ENCODE assay signal across 12 cellular contexts in the genomic region with DNA sequence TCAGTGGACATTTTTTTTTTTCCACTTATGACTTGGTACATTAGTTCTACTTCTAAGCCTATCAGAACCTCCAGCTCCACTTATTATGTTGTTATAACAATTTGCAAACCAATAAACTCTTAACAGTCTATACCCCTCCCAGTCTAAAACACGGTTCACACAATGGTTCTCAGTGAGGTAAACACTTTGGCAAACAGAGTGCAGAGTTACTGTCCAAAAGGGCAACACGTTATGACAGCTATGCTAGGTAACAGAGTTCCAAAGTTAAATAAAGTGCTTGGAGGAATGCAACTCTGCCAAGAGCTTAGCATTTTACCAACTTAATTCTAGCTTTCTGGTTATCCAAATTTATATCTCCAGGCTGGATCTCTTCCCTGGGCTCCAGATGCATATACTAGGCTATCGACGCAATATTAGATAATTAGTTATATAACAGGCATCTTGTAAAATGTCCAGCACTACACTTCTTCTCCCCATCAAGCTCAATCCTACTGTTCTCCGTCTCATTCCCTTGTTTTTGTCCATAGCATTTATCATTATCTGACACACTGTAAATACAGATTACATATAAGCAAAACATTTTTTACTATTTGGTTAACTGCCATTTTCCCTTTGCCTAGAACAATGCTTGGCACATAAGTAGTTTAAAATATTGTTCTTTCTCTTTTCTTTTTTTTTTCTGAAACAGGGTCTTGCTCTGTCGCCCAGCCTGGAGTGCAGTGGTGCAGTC. TPM values are rescaled to one million over a fixed set of nuclear protein-coding genes. Genes with fewer than 3 reads are reported as not detected.
DNase-seq lines count a peak whose midpoint lies in the region; ATAC-seq, FAIRE-seq and TF ChIP-seq lines count a peak whose summit lies in the region.
"Had no signal": no experiment of that assay in that cellular context is flagged by ENCODE, and none has a peak within 500 bp of the region (broad histone marks: within the 10 kb centered on the region; RNA-seq: fewer than 3 reads in every experiment).

No MANE protein-coding gene starts in this region.

- H3K4me3 ChIP-seq in GM12878 (peak overlapping the region; percentile 46; the same call in 1 of the 2 replicates), muscle layer of duodenum (ENCODE audit: low read depth in 1 of 2, low read length in 2 of 2) (no peak overlapping the region), lower lobe of right lung (no peak overlapping the region)
- H3K4me3 ChIP-seq: SK-N-MC had no signal

- peaks cover 5% of the 10 kb centered on the region for H4K20me1 ChIP-seq in GM12878 (ENCODE audit: control insufficient read depth, insufficient read depth)

- peaks cover 98% of the 10 kb centered on the region for H3K79me2 ChIP-seq in GM12878 (ENCODE audit: control insufficient read depth, insufficient read depth, low read length)

- SMC1A ChIA-PET in GM12878 (lab: Charles Lee; ENCODE audit: uncharacterized antibody, unreplicated experiment): interaction anchor here (1.0 to 28.7 kb wide), 18 partner anchors 10 to 143 kb away, joined by 3 to 763 read pairs (median 6); no protein-coding TSS in a partner anchor

- in situ Hi-C loops in GM12878 (cut with MboI): loop anchor here (25.0 kb wide), 1 partner anchor 1684 kb away; no protein-coding TSS in a partner anchor

- H3K9me3 ChIP-seq in GM12878 (replicated peaks; ENCODE audit: control insufficient read depth, insufficient read depth, low read length) (no peaks in the 10 kb centered on the region), muscle layer of duodenum (ENCODE audit: control insufficient read depth in 1 of 2, low read length in 2 of 2) (no peaks in the 10 kb centered on the region), lower lobe of right lung (no peaks in the 10 kb centered on the region)

- peaks cover 15 to 17% of the 10 kb centered on the region in 2 donors for H3K36me3 Mint-ChIP-seq in CD14-positive monocyte

- DNase-seq in CD14-positive monocyte (ENCODE audit: low spot score): no peak
- DNase-seq in GM12891 (ENCODE audit: insufficient read length, low spot score): no peak
- DNase-seq in GM12878 (ENCODE audit: low read depth, low spot score): no peak
- no peak for DNase-seq in lower lobe of right lung
- DNase-seq in amniotic stem cell (lab: John Stamatoyannopoulos, UW): no peak
- DNase-seq in NCI-H345 (lab: John Stamatoyannopoulos, UW): no peak
- no peak for DNase-seq in stimulated activated CD4-positive, alpha-beta T cell treated with anti-CD3 and anti-CD28 coated beads, Interleukin-2, amount 100 ng/mL, for 48 hours
- DNase-seq: anterior cingulate cortex, glutamatergic neuron, NCI-H2107 had no signal

- peak; percentile 17; the same call in 1 of the 2 replicates for TF ChIP-seq POLR2A in GM12891 (IDR thresholded peaks at IDR 0.05; ENCODE audit: low read depth, low read length)
- peak; percentile 22; the same call in 1 of the 2 replicates for TF ChIP-seq POLR2A in GM12878 (IDR thresholded peaks at IDR 0.05; ENCODE audit: low read depth, low read length)

- POLR2A ChIA-PET in GM12878 (lab: Charles Lee): interaction anchor here (0.6 to 14.0 kb wide), 10 partner anchors 8 to 143 kb away, joined by 4 to 220 read pairs (median 7); a partner anchor contains a TSS

- 28% methylated on average over 6 of the region's 6 CpGs for WGBS in GM12878 (ENCODE audit: insufficient coverage, insufficient replicate concordance, low lambda C conversion rate, missing lambda C conversion rate)

- TF ChIP-seq RAD21 in GM12878 (IDR thresholded peaks at IDR 0.05; ENCODE audit: insufficient read depth, low read depth, low read length): no peak

- no peak overlapping the region for H2AFZ ChIP-seq in GM12878 (ENCODE audit: control insufficient read depth, low read depth, low read length)

- no peak for TF ChIP-seq CTCF in CD14-positive monocyte (IDR thresholded peaks at IDR 0.05)
- no peak for TF ChIP-seq CTCF in GM12878 (IDR thresholded peaks at IDR 0.05 in 2 of 3, conservative IDR thresholded peaks at IDR 0.05 in 1 of 3; ENCODE audit: control insufficient read depth in 2 of 3, extremely low read depth in 1 of 3, insufficient read depth in 1 of 3, low read depth in 3 of 3, low read length in 3 of 3)
- no peak for TF ChIP-seq CTCF in lower lobe of right lung (IDR thresholded peaks at IDR 0.05)

- H3K4me3 Mint-ChIP-seq in CD14-positive monocyte: no peak overlapping the region

- H3K4me2 ChIP-seq in GM12878 (ENCODE audit: control insufficient read depth, insufficient read depth): peak overlapping the region; percentile 91

- H3K9ac ChIP-seq in GM12878 (ENCODE audit: control insufficient read depth, insufficient read depth, low read length): peak overlapping the region; percentile 77

- H3K4me1 ChIP-seq in GM12878 (ENCODE audit: control insufficient read depth, insufficient read depth, low read length): peaks cover 88% of the 10 kb centered on the region
- peaks cover 8 to 54% of the 10 kb centered on the region in 2 donors for H3K4me1 ChIP-seq in muscle layer of duodenum (ENCODE audit: control insufficient read depth in 1 of 2, insufficient read depth in 2 of 2, low read length in 2 of 2)
- H3K4me1 ChIP-seq in lower lobe of right lung: peaks cover 38% of the 10 kb centered on the region

- no TSS peak for BruUV-seq in GM12878 (replicated peaks; lab: Mats Ljungman, UMichigan)

- H3K9me3 Mint-ChIP-seq in CD14-positive monocyte: peaks cover 0 to 6% (median 4%) of the 10 kb centered on the region in 7 donors

- intact Hi-C loops in CD14-positive monocyte (cut with micrococcal nuclease): no loop called here
- intact Hi-C loops in GM12878 (cut with micrococcal nuclease; ENCODE audit: unreplicated experiment): no loop called here
- intact Hi-C loops in lower lobe of right lung (cut with DNase I): no loop called here

- peaks cover 0 to 1% (median 0%) of the 10 kb centered on the region in 3 donors for H3K27me3 Mint-ChIP-seq in CD14-positive monocyte (ENCODE audit: low read depth in 3 of 3)

- no peak for TF ChIP-seq EP300 in GM12878 (IDR thresholded peaks at IDR 0.05; ENCODE audit: borderline replicate concordance in 1 of 2, control insufficient read depth in 1 of 2, low read depth in 2 of 2, low read length in 2 of 2)

- H3K27me3 ChIP-seq in GM12878 (replicated peaks in 1 of 2; ENCODE audit: control insufficient read depth in 2 of 2, insufficient read depth in 2 of 2, low read length in 1 of 2): no peaks in the 10 kb centered on the region
- H3K27me3 ChIP-seq in muscle layer of duodenum (ENCODE audit: low read depth, low read length): no peaks in the 10 kb centered on the region
- H3K27me3 ChIP-seq in lower lobe of right lung (ENCODE audit: low read depth): no peaks in the 10 kb centered on the region

- H3K4me1 Mint-ChIP-seq in CD14-positive monocyte: peaks cover 92% of the 10 kb centered on the region

- ATAC-seq in GM12878: peak; percentile 0; the same call in 2 of the 3 replicates
- no peak for ATAC-seq in lower lobe of right lung

- H3K27ac ChIP-seq in GM12878 (ENCODE audit: control insufficient read depth, insufficient read depth): peak overlapping the region; percentile 83
- peak overlapping the region; percentile 19 for H3K27ac ChIP-seq in muscle layer of duodenum (ENCODE audit: low read length)
- H3K27ac ChIP-seq in lower lobe of right lung: no peak overlapping the region
- H3K27ac ChIP-seq: SK-N-MC had no signal

- peaks cover 2 to 27% of the 10 kb centered on the region in 2 experiments; a peak in 2 of 4 replicates for H3K36me3 ChIP-seq in GM12878 (ENCODE audit: control insufficient read depth in 2 of 2, insufficient read depth in 2 of 2, low read length in 1 of 2)
- H3K36me3 ChIP-seq in muscle layer of duodenum (ENCODE audit: control insufficient read depth in 1 of 2, insufficient read depth in 2 of 2, low read length in 2 of 2): no peaks in the 10 kb centered on the region
- no peaks in the 10 kb centered on the region for H3K36me3 ChIP-seq in lower lobe of right lung

- FAIRE-seq in GM12891 (lab: Jason Lieb, UNC) (no peak), GM12878 (lab: Jason Lieb, UNC) (no peak)

- RAD21 ChIA-PET in GM12878 (lab: Charles Lee; ENCODE audit: unreplicated experiment): interaction anchor here (0.7 to 17.1 kb wide), 13 partner anchors 9 to 142 kb away, joined by 3 to 418 read pairs (median 4); a partner anchor contains a TSS

- H3K27ac Mint-ChIP-seq in CD14-positive monocyte: peak overlapping the region in 6 of 7 donors; percentile 41 to 97 (median 75)

- CTCF ChIA-PET in GM12878 (lab: Yijun Ruan, JAX): interaction anchor here (0.8 to 5.1 kb wide), 7 partner anchors 10 to 96 kb away, joined by 3 to 20 read pairs (median 4); no protein-coding TSS in a partner anchor

RNA-seq across cellular contexts. Expression of a gene that starts 14.3 kb away (rescaled TPM):
- polyA plus RNA-seq in CD14-positive monocyte (10 to 100 TPM; 51.4 to 60.7 TPM), GM12878 (2011; rRNA removed) (188 and 268 TPM in 2 replicates), GM12878 (2014; fragmentation: Illumina TruSeq; extraction: Trizol) (258 and 290 TPM in 2 replicates), GM12878 (2014; fragmentation: Nextera tagmentation; extraction: Ambion mirVana) (10 to 100 TPM; 64.5 to 80.5 TPM), GM12878 (2014; rRNA removed) (180 and 208 TPM in 2 replicates), GM12878 (2016; fragmentation: Nextera tagmentation; extraction: Ambion mirVana) (100 to 1,000 TPM; 165 to 170 TPM)
- polyA plus RNA-seq in GM12891 (2012; ENCODE audit: low read depth, missing spikeins): 209 TPM
- 1,139 and 1,239 TPM in 2 replicates for total RNA-seq in GM12878 (2013; cell fraction: nucleolus; rRNA removed)
- total RNA-seq in GM12878 (2014; rRNA removed) (167 and 204 TPM in 2 replicates), GM12878 (2014; rRNA removed; fragmentation: Illumina TruSeq; extraction: Trizol) (277 and 283 TPM in 2 replicates), GM12878 (2021) (353 and 356 TPM in 2 replicates), lower lobe of right lung (61.1 TPM)
- polyA plus RNA-seq in GM12878 (2011; ENCODE audit: low read depth): 193 TPM
- polyA plus RNA-seq in GM12878 (2011; cell fraction: cytosol; rRNA removed): 82.5 and 118 TPM in 2 replicates
- 111 and 142 TPM in 2 replicates for polyA plus RNA-seq in GM12878 (2011; cell fraction: nucleus; rRNA removed)
- 288 and 297 TPM in 2 replicates for polyA plus RNA-seq in GM12878 (2012)
- polyA minus RNA-seq in GM12878 (2011; rRNA and poly(A)+ RNA removed): 163 and 327 TPM in 2 replicates
- 124 and 136 TPM in 2 replicates for polyA minus RNA-seq in GM12878 (2011; cell fraction: cytosol; rRNA and poly(A)+ RNA removed)
- 73.0 and 135 TPM in 2 replicates for polyA minus RNA-seq in GM12878 (2011; cell fraction: nucleus; rRNA and poly(A)+ RNA removed)

RNA-seq across cellular contexts. Expression of a gene that starts 25.0 kb away (rescaled TPM):
- 1 to 10 TPM; 6.0 TPM for polyA plus RNA-seq in CD14-positive monocyte
- 9.8 TPM for polyA plus RNA-seq in GM12891 (2012; ENCODE audit: low read depth, missing spikeins)
- total RNA-seq in GM12878 (2013; cell fraction: nucleolus; rRNA removed): 50.0 and 61.3 TPM in 2 replicates
- 10.1 and 10.3 TPM in 2 replicates for total RNA-seq in GM12878 (2014; rRNA removed)
- total RNA-seq in GM12878 (2014; rRNA removed; fragmentation: Illumina TruSeq; extraction: Trizol): 9.9 and 10.0 TPM in 2 replicates
- total RNA-seq in GM12878 (2021): 14.9 and 16.6 TPM in 2 replicates
- polyA plus RNA-seq in GM12878 (2011; ENCODE audit: low read depth): 10.6 TPM
- polyA plus RNA-seq in GM12878 (2011; rRNA removed): 21.4 and 23.2 TPM in 2 replicates
- 11.0 and 12.5 TPM in 2 replicates for polyA plus RNA-seq in GM12878 (2011; cell fraction: cytosol; rRNA removed)
- polyA plus RNA-seq in GM12878 (2011; cell fraction: nucleus; rRNA removed): 19.9 and 23.2 TPM in 2 replicates
- 14.5 and 22.9 TPM in 2 replicates for polyA plus RNA-seq in GM12878 (2012)
- polyA plus RNA-seq in GM12878 (2014; fragmentation: Illumina TruSeq; extraction: Trizol): 13.2 and 14.0 TPM in 2 replicates
- 1 to 10 TPM; 2.7 to 2.9 TPM for polyA plus RNA-seq in GM12878 (2014; fragmentation: Nextera tagmentation; extraction: Ambion mirVana)
- 10.0 and 11.2 TPM in 2 replicates for polyA plus RNA-seq in GM12878 (2014; rRNA removed)
- 10 to 100 TPM in 1 of 2 experiments, 1 to 10 TPM in 1; 6.3 to 10.9 TPM for polyA plus RNA-seq in GM12878 (2016; fragmentation: Nextera tagmentation; extraction: Ambion mirVana)
- 22.1 and 23.7 TPM in 2 replicates for polyA minus RNA-seq in GM12878 (2011; rRNA and poly(A)+ RNA removed)
- 7.4 and 18.3 TPM in 2 replicates for polyA minus RNA-seq in GM12878 (2011; cell fraction: cytosol; rRNA and poly(A)+ RNA removed)
- 10.5 and 20.3 TPM in 2 replicates for polyA minus RNA-seq in GM12878 (2011; cell fraction: nucleus; rRNA and poly(A)+ RNA removed)
- 43.0 TPM for total RNA-seq in lower lobe of right lung
